8 cellular contexts compared by ENCODE assay signal in genomic region chr7:149147072-149147729, GRCh38. TPM values are rescaled to one million over a fixed set of nuclear protein-coding genes. Genes with fewer than 3 reads are reported as not detected.
DNase-seq lines count a peak whose midpoint lies in the region; FAIRE-seq and TF ChIP-seq lines count a peak whose summit lies in the region.

Gene ZNF398 (plus strand): TSS chr7:149147453. CDS start chr7:149147743, 290 bp downstream.

- no peak for FAIRE-seq in D721Med (lab: Jason Lieb, UNC)

- peak within 1 kb of the TSS; percentile 98 for H3K27ac ChIP-seq in epithelial cell of prostate
- peak within 1 kb of the TSS; percentile 71 to 90 for H3K27ac ChIP-seq in mucosa of rectum (ENCODE audit: low read depth in 2 of 2, low read length in 2 of 2)

- H3K36me3 ChIP-seq in mucosa of rectum (ENCODE audit: control insufficient read depth in 2 of 2, insufficient read depth in 2 of 2, low read length in 2 of 2), result no peaks in the 10 kb centered on the region

- H3K4me3 ChIP-seq in mucosa of rectum (ENCODE audit: low read length in 2 of 2), result peak within 1 kb of the TSS; percentile 88 to 95

- H3K9ac ChIP-seq in mucosa of rectum (ENCODE audit: low read depth in 1 of 2, low read length in 2 of 2), result peak within 1 kb of the TSS; percentile 84 to 94

- H3K4me1 ChIP-seq in mucosa of rectum (ENCODE audit: control insufficient read depth in 2 of 2, insufficient read depth in 2 of 2, low read length in 2 of 2), result peaks cover 4 to 9% of the 10 kb centered on the region in 2 donors

- no peaks in the 10 kb centered on the region for H3K9me3 ChIP-seq in mucosa of rectum (ENCODE audit: control insufficient read depth in 2 of 2, low read length in 2 of 2)

- peak; percentile 68 for DNase-seq in D721Med (ENCODE audit: insufficient read length, low spot score)
- peak; percentile 97 for DNase-seq in GM20000 (ENCODE audit: low spot score)
- DNase-seq in HT-29 (ENCODE audit: low spot score), result peak; percentile 89
- DNase-seq in OCI-M1 (lab: John Stamatoyannopoulos, UW), result peak; percentile 83
- peak; percentile 71 for DNase-seq in activated T-cell treated with anti-CD3 and anti-CD28 coated beads for 4 hours
- DNase-seq in epithelial cell of prostate (ENCODE audit: low read depth, low spot score), result no peak
- peak; percentile 57 to 67 for DNase-seq in stimulated activated CD8-positive, alpha-beta memory T cell treated with anti-CD3 and anti-CD28 coated beads, Interleukin-7, amount 100 ng/mL, for 1 hour (ENCODE audit: low read depth in 2 of 2)

- TF ChIP-seq CTCF in D721Med (IDR thresholded peaks at IDR 0.05; ENCODE audit: insufficient read depth, missing control alignments) (peak; percentile 38), GM20000 (IDR thresholded peaks at IDR 0.05; ENCODE audit: extremely low read depth, missing control alignments) (peak; percentile 78)

- no peaks in the 10 kb centered on the region for H3K27me3 ChIP-seq in mucosa of rectum (ENCODE audit: control insufficient read depth in 2 of 2, insufficient read depth in 2 of 2, low read length in 2 of 2)

RNA-seq across cellular contexts. Expression of gene ZNF398, which starts in this region (rescaled TPM):
- total RNA-seq in HT-29 (2014; rRNA removed; shearing (Covaris generic)), result 8.2 and 13.8 TPM in 2 replicates
